In the genomic region with DNA sequence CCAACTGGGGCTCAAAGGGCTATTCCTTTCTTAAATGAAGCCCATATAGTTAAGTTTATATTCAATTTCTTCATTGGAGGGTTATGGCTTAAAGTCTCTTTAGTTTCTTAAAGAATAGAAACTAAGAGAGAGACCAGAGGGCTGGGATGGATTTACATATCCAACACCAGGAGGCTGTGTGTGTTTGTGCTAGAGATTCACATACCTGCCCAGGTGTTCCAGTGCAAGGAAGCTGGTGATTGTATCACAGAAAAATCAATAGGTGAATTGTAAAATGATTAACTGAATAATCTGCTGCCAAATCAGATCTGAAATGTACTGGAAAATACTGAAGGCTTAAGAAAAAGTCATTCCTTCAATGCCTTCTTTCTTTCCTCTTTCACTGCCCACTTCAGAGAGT, we compare ENCODE assay signal across 28 cellular contexts.
"Had no signal": no experiment of that assay in that cellular context is flagged by ENCODE, and none has a peak within 500 bp of the region (broad histone marks: within the 10 kb centered on the region; RNA-seq: fewer than 3 reads in every experiment).

No MANE protein-coding gene starts in this region.

- H3K9me3 ChIP-seq: gastroesophageal sphincter had no signal

- H3K27ac ChIP-seq: epithelial cell of prostate, gastroesophageal sphincter, heart right ventricle, WERI-Rb-1 had no signal

- H3K27me3 ChIP-seq: gastroesophageal sphincter, heart right ventricle had no signal

- ATAC-seq: activated CD4-positive, CD25-positive, alpha-beta regulatory T cell treated with anti-CD3 and anti-CD28 coated beads, Interleukin-2, amount 50 U/mL, for 24 hours; activated CD8-positive, alpha-beta T cell treated with anti-CD3 and anti-CD28 coated beads for 36 hours; activated T-cell treated with anti-CD3 and anti-CD28 coated beads, Interleukin-2, amount 50 U/mL, for 4 hours; activated T-helper 17 cell treated with anti-CD3 and anti-CD28 coated beads, Interleukin-2, amount 50 U/mL, for 72 hours; effector memory CD8-positive, alpha-beta T cell; gastroesophageal sphincter; heart right ventricle had no signal

- H3K36me3 ChIP-seq: gastroesophageal sphincter, heart right ventricle, WERI-Rb-1 had no signal

- FAIRE-seq: astrocyte, colon had no signal

- H3K4me3 ChIP-seq: gastroesophageal sphincter, heart right ventricle had no signal

- H3K4me1 ChIP-seq: gastroesophageal sphincter, heart right ventricle had no signal

- DNase-seq: activated B cell treated with CpG ODN at 0.5 μM for 24 hours; activated CD4-positive, alpha-beta T cell treated with anti-CD3 and anti-CD28 coated beads for 48 hours; activated CD4-positive, alpha-beta T cell treated with anti-CD3 and anti-CD28 coated beads, Interleukin-2, amount 50 U/mL, for 1 hour; activated CD4-positive, alpha-beta T cell treated with anti-CD3 and anti-CD28 coated beads, Interleukin-2, amount 50 U/mL, for 48 hours; activated CD8-positive, alpha-beta memory T cell treated with anti-CD3 and anti-CD28 coated beads for 24 hours; activated CD8-positive, alpha-beta T cell treated with anti-CD3 and anti-CD28 coated beads for 36 hours; activated effector memory CD4-positive, alpha-beta T cell treated with Interleukin-2 at 50 U/mL for 16 hours; activated gamma-delta T cell treated with Interleukin-2 at 50 U/mL for 16 hours; activated naive CD4-positive, alpha-beta T cell treated with anti-CD3 and anti-CD28 coated beads, Interleukin-2, amount 50 U/mL, for 16 hours; activated naive CD4-positive, alpha-beta T cell treated with Interleukin-2 at 50 U/mL for 16 hours; activated T-cell treated with anti-CD3 and anti-CD28 coated beads, Interleukin-2, amount 50 U/mL, for 4 hours; amniotic stem cell; anterior cingulate cortex; caudate nucleus; cortex of kidney; dermis blood vessel endothelial cell; effector CD4-positive, alpha-beta T cell; effector memory CD8-positive, alpha-beta T cell; foreskin melanocyte; heart right ventricle; T-helper 2 cell; WERI-Rb-1 had no signal
